Comparison of ENCODE assay signal across 30 cellular contexts in the genomic region with DNA sequence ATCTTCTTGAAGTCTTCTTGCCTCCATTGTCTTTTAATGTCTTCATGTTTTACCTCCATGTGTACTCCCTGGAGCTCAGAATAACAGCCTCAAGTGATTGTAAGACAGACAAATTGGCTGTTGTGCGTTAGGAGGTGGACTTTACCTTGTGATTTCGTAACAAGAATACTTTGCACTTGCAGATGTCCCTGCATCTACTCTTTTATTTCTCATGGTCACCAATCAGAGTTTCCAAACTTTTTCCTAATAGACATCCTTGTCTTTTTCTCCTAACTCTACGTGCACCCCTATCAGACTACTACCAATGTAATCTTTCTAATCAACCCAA.
"Had no signal": no experiment of that assay in that cellular context is flagged by ENCODE, and none has a peak within 500 bp of the region (broad histone marks: within the 10 kb centered on the region; RNA-seq: fewer than 3 reads in every experiment).

No MANE protein-coding gene starts in this region.

- H3K4me3 ChIP-seq: esophagus muscularis mucosa, gastrocnemius medialis had no signal

- H3K9me3 ChIP-seq: esophagus muscularis mucosa, gastrocnemius medialis had no signal

- H3K36me3 ChIP-seq: esophagus muscularis mucosa, gastrocnemius medialis, WERI-Rb-1 had no signal

- H3K27ac ChIP-seq: esophagus muscularis mucosa, foreskin keratinocyte, gastrocnemius medialis, WERI-Rb-1 had no signal

- H3K27me3 ChIP-seq: esophagus muscularis mucosa, foreskin keratinocyte had no signal

- ATAC-seq: activated CD4-positive, CD25-positive, alpha-beta regulatory T cell treated with anti-CD3 and anti-CD28 coated beads, Interleukin-2, amount 50 U/mL, for 24 hours; activated CD8-positive, alpha-beta T cell treated with anti-CD3 and anti-CD28 coated beads for 36 hours; activated T-cell treated with anti-CD3 and anti-CD28 coated beads, Interleukin-2, amount 50 U/mL, for 4 hours; activated T-helper 17 cell treated with anti-CD3 and anti-CD28 coated beads, Interleukin-2, amount 50 U/mL, for 72 hours; effector memory CD8-positive, alpha-beta T cell; foreskin keratinocyte; gastrocnemius medialis; T-helper 17 cell had no signal

- DNase-seq: activated B cell treated with CpG ODN at 0.5 μM for 24 hours; activated CD4-positive, alpha-beta T cell treated with anti-CD3 and anti-CD28 coated beads for 48 hours; activated CD4-positive, alpha-beta T cell treated with anti-CD3 and anti-CD28 coated beads, Interleukin-2, amount 50 U/mL, for 1 hour; activated CD4-positive, alpha-beta T cell treated with anti-CD3 and anti-CD28 coated beads, Interleukin-2, amount 50 U/mL, for 48 hours; activated CD8-positive, alpha-beta memory T cell treated with anti-CD3 and anti-CD28 coated beads for 24 hours; activated CD8-positive, alpha-beta T cell treated with anti-CD3 and anti-CD28 coated beads for 36 hours; activated effector memory CD4-positive, alpha-beta T cell treated with Interleukin-2 at 50 U/mL for 16 hours; activated gamma-delta T cell treated with Interleukin-2 at 50 U/mL for 16 hours; activated naive CD4-positive, alpha-beta T cell treated with anti-CD3 and anti-CD28 coated beads, Interleukin-2, amount 50 U/mL, for 16 hours; activated naive CD4-positive, alpha-beta T cell treated with Interleukin-2 at 50 U/mL for 16 hours; activated T-cell treated with anti-CD3 and anti-CD28 coated beads, Interleukin-2, amount 50 U/mL, for 4 hours; amniotic stem cell; anterior cingulate cortex; caudate nucleus; cortex of kidney; dermis blood vessel endothelial cell; effector CD4-positive, alpha-beta T cell; effector memory CD8-positive, alpha-beta T cell; erythroblast; foreskin keratinocyte; gastrocnemius medialis; T-helper 1 cell; T-helper 17 cell; T1000; WERI-Rb-1 had no signal

- H3K4me1 ChIP-seq: esophagus muscularis mucosa, gastrocnemius medialis had no signal

- FAIRE-seq: astrocyte, colon had no signal
